Comparison of ENCODE assay signal across 1 cellular context in the genomic region with DNA sequence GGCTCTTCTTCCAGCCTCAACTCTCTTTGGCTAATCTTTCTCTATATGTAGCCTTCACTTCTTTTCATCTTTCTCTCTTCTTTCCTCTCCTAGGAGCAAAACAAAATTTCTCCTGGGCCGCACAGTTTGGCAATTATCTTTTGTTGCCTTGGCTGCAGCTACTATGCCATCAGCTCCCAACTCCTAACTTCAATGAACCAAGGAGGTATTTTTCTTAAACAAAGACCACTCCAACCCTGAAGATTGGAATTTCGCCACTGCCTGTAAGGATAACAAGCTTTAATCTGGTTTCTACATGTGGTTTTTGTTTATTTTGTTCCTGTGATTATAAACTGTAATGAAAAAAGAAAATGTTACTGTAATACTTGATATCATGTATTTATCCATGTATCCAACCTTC.
TF ChIP-seq lines count a peak whose summit lies in the region.

No MANE protein-coding gene starts in this region.

TF ChIP-seq in H1, 55 proteins besides CTCF, POLR2A, EP300 and RAD21:
- no peak for TF ChIP-seq GABPA (IDR thresholded peaks at IDR 0.05; ENCODE audit: borderline replicate concordance, insufficient read depth, low read length)
- TF ChIP-seq CTBP2 (IDR thresholded peaks at IDR 0.05; ENCODE audit: borderline replicate concordance, insufficient read depth, insufficient read length, low read length) = no peak
- no peak for TF ChIP-seq YY1 (IDR thresholded peaks at IDR 0.05; ENCODE audit: low read depth, low read length)
- no peak for TF ChIP-seq EZH2 (IDR thresholded peaks at IDR 0.05; ENCODE audit: low read depth, low read length, severe bottlenecking)
- TF ChIP-seq SUZ12 (IDR thresholded peaks at IDR 0.05; ENCODE audit: low read length) = no peak
- no peak for TF ChIP-seq TBP (IDR thresholded peaks at IDR 0.05; ENCODE audit: low read depth, low read length)
- TF ChIP-seq POLR2AphosphoS5 (IDR thresholded peaks at IDR 0.05; ENCODE audit: low read depth, low read length) = no peak
- TF ChIP-seq, protein P1, sequence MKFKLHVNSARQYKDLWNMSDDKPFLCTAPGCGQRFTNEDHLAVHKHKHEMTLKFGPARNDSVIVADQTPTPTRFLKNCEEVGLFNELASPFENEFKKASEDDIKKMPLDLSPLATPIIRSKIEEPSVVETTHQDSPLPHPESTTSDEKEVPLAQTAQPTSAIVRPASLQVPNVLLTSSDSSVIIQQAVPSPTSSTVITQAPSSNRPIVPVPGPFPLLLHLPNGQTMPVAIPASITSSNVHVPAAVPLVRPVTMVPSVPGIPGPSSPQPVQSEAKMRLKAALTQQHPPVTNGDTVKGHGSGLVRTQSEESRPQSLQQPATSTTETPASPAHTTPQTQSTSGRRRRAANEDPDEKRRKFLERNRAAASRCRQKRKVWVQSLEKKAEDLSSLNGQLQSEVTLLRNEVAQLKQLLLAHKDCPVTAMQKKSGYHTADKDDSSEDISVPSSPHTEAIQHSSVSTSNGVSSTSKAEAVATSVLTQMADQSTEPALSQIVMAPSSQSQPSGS (IDR thresholded peaks at IDR 0.05; ENCODE audit: low read length) = no peak
- TF ChIP-seq, protein P2, sequence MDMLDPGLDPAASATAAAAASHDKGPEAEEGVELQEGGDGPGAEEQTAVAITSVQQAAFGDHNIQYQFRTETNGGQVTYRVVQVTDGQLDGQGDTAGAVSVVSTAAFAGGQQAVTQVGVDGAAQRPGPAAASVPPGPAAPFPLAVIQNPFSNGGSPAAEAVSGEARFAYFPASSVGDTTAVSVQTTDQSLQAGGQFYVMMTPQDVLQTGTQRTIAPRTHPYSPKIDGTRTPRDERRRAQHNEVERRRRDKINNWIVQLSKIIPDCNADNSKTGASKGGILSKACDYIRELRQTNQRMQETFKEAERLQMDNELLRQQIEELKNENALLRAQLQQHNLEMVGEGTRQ (IDR thresholded peaks at IDR 0.05; ENCODE audit: low read length) = no peak
- no peak for TF ChIP-seq NRF1 (IDR thresholded peaks at IDR 0.05; ENCODE audit: low read depth, low read length)
- TF ChIP-seq SIX5 (IDR thresholded peaks at IDR 0.05; ENCODE audit: low read depth, low read length) = no peak
- TF ChIP-seq PHF8 (conservative IDR thresholded peaks at IDR 0.05; ENCODE audit: low read depth, low read length) = no peak
- no peak for TF ChIP-seq NANOG (IDR thresholded peaks at IDR 0.05; ENCODE audit: insufficient read depth, low read depth, low read length, poor library complexity, severe bottlenecking)
- TF ChIP-seq KDM4A (IDR thresholded peaks at IDR 0.05; ENCODE audit: low read depth, low read length, severe bottlenecking) = no peak
- no peak for TF ChIP-seq CBX8 (IDR thresholded peaks at IDR 0.05; ENCODE audit: borderline replicate concordance, low read depth, low read length)
- TF ChIP-seq RNF2 (IDR thresholded peaks at IDR 0.05; ENCODE audit: borderline replicate concordance, low read depth, low read length, missing control alignments, poor library complexity, severe bottlenecking) = no peak
- TF ChIP-seq KDM5A (IDR thresholded peaks at IDR 0.05; ENCODE audit: low read length) = no peak
